In the genomic region with DNA sequence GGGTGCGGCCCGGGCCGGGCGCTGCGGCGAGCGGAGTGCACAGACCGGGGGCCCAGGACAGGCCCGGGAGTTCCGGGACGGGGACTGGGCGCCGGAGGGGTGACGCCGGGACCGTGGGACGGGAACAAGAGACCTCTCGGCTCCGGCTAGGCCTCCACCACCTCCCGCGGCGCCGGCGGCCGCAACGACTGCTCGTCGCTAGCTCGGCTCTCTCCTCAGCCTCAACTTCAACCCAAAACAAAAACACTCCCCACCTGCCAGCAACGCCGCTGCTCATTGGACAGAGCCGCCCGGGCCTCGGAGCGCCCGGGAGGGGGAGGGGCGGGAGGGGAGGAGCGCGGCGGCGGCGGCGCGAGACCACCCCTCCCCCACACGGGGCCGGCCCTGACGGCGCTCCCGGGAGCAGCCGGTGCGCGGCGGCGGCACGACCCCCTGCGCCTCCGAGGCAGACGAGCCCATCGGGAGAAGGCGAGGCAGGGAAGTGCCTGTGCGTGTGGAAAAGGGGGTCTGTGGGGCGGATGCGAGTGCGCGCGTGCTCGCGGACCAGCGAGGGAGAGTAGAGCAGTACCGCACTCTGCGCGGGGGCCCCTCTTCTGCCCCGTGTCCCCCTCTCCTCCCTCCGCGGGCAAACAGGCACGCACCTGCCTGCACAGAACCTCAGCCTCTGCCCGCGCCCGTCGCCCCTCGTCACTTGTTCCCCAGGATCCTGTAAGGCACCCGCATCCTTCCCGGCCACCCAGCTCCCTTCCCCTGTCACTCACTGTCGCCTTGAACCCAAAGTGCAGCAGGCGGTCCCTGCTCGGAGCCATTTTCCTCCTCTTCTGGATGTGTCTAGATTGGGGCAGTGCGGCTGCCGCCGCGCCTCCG, we compare ENCODE assay signal across 8 cellular contexts. TPM values are rescaled to one million over a fixed set of nuclear protein-coding genes. Genes with fewer than 3 reads are reported as not detected.
DNase-seq lines count a peak whose midpoint lies in the region; ATAC-seq and TF ChIP-seq lines count a peak whose summit lies in the region.

A gene with protein sequence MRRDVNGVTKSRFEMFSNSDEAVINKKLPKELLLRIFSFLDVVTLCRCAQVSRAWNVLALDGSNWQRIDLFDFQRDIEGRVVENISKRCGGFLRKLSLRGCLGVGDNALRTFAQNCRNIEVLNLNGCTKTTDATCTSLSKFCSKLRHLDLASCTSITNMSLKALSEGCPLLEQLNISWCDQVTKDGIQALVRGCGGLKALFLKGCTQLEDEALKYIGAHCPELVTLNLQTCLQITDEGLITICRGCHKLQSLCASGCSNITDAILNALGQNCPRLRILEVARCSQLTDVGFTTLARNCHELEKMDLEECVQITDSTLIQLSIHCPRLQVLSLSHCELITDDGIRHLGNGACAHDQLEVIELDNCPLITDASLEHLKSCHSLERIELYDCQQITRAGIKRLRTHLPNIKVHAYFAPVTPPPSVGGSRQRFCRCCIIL (minus strand): TSS at position 215 of the 867 bp plus-strand sequence. CDS start 224 bp downstream, outside the sequence.

- H3K9me2 ChIP-seq in DOHH2 (replicated peaks; ENCODE audit: control insufficient read depth, low read length) (no peaks in the 10 kb centered on the region), Loucy (replicated peaks; ENCODE audit: low read depth, low read length) (no peaks in the 10 kb centered on the region)

- H3K4me3 Mint-ChIP-seq in natural killer cell treated with Interleukin-12 subunit alpha and Interleukin-12 subunit beta and Interleukin-15 and Interleukin-18, amount 100 ng/mL, for 72 hours, result peak within 1 kb of the TSS; percentile 98

- H3K4me1 Mint-ChIP-seq in natural killer cell treated with Interleukin-12 subunit alpha and Interleukin-12 subunit beta and Interleukin-15 and Interleukin-18, amount 100 ng/mL, for 72 hours (ENCODE audit: low read depth in 2 of 2), result peaks cover 30 to 42% of the 10 kb centered on the region in 2 donors

- peak within 1 kb of the TSS; percentile 72 for H3K4me2 ChIP-seq in DOHH2 (ENCODE audit: low read length)
- H3K4me2 ChIP-seq in Loucy (ENCODE audit: low read depth, low read length, poor library complexity, severe bottlenecking), result peak within 1 kb of the TSS; percentile 90

- peak; percentile 86 to 90 for ATAC-seq in natural killer cell treated with Interleukin-12 subunit alpha and Interleukin-12 subunit beta and Interleukin-15 and Interleukin-18, amount 100 ng/mL, for 72 hours

- peak within 1 kb of the TSS; percentile 71 for H3K9ac ChIP-seq in Loucy (ENCODE audit: low read depth, low read length, poor library complexity, severe bottlenecking)

- peaks cover 6% of the 10 kb centered on the region; the same call in 1 of the 2 replicates for H3K36me3 ChIP-seq in DOHH2 (ENCODE audit: control insufficient read depth, low read length)
- peaks cover 9% of the 10 kb centered on the region; the same call in 1 of the 2 replicates for H3K36me3 ChIP-seq in Loucy (ENCODE audit: insufficient read depth, low read length)

- H3K79me2 ChIP-seq in DOHH2 (ENCODE audit: control insufficient read depth, low read length) (peaks cover 25% of the 10 kb centered on the region), Loucy (ENCODE audit: insufficient read depth, low read length) (peaks cover 26% of the 10 kb centered on the region)

- DNase-seq in GOT3 (lab: John Stamatoyannopoulos, UW) (peak; percentile 60), SHP77 (lab: John Stamatoyannopoulos, UW) (peak; percentile 62 to 89), fibroblast of pulmonary artery (ENCODE audit: low read depth) (peak; percentile 89)
- peak; percentile 88 for DNase-seq in activated T-helper 9 cell treated with anti-CD3 and anti-CD28 coated beads, Interleukin-2, amount 50 U/mL, for 16 hours (ENCODE audit: low read depth)
- peak; percentile 92 for DNase-seq in natural killer cell treated with Interleukin-12 subunit alpha and Interleukin-12 subunit beta and Interleukin-15 and Interleukin-18, amount 100 ng/mL, for 72 hours (ENCODE audit: low spot score)
- peak; percentile 84 to 93 (median 91) for DNase-seq in stimulated activated naive CD4-positive, alpha-beta T cell (lab: John Stamatoyannopoulos, UW)

- TF ChIP-seq CTCF in DOHH2 (IDR thresholded peaks at IDR 0.05; ENCODE audit: low read depth, low read length, poor library complexity, severe bottlenecking) (no peak), Loucy (conservative IDR thresholded peaks at IDR 0.05; ENCODE audit: low read length) (no peak), fibroblast of pulmonary artery (IDR thresholded peaks at IDR 0.05; ENCODE audit: low read length, missing control alignments) (no peak)

- peak within 1 kb of the TSS; percentile 49 for H3K27ac ChIP-seq in DOHH2 (ENCODE audit: low read depth, low read length)

- H3K27me3 Mint-ChIP-seq in natural killer cell treated with Interleukin-12 subunit alpha and Interleukin-12 subunit beta and Interleukin-15 and Interleukin-18, amount 100 ng/mL, for 72 hours, result no peaks in the 10 kb centered on the region

- no peaks in the 10 kb centered on the region; the same call in 1 of the 2 replicates for H4K20me1 ChIP-seq in DOHH2 (ENCODE audit: control insufficient read depth, insufficient read depth, low read depth, low read length)
- H4K20me1 ChIP-seq in Loucy (ENCODE audit: insufficient read depth, low read length, poor library complexity, severe bottlenecking), result peaks cover 21% of the 10 kb centered on the region

- H3K27me3 ChIP-seq in DOHH2 (ENCODE audit: control insufficient read depth, low read length) (no peaks in the 10 kb centered on the region), Loucy (ENCODE audit: insufficient read depth, low read length, poor library complexity, severe bottlenecking) (no peaks in the 10 kb centered on the region)

- H3K4me3 ChIP-seq in DOHH2 (ENCODE audit: low read length) (peak within 1 kb of the TSS; percentile 97), Loucy (ENCODE audit: low read length, poor library complexity, severe bottlenecking) (peak within 1 kb of the TSS; percentile 90), fibroblast of pulmonary artery (replicated peaks; ENCODE audit: low read depth, low read length) (peak within 1 kb of the TSS; percentile 87)

- H3K4me1 ChIP-seq in DOHH2 (ENCODE audit: control insufficient read depth, low read length), result peaks cover 15% of the 10 kb centered on the region
- H3K4me1 ChIP-seq in Loucy (ENCODE audit: insufficient read depth, low read length, poor library complexity, severe bottlenecking), result peaks cover 24% of the 10 kb centered on the region

- peaks cover 35% of the 10 kb centered on the region for H3F3A ChIP-seq in DOHH2 (ENCODE audit: control insufficient read depth, insufficient read depth)
- no peaks in the 10 kb centered on the region for H3F3A ChIP-seq in Loucy (ENCODE audit: low read depth)

- H3K9me3 Mint-ChIP-seq in natural killer cell treated with Interleukin-12 subunit alpha and Interleukin-12 subunit beta and Interleukin-15 and Interleukin-18, amount 100 ng/mL, for 72 hours, result no peaks in the 10 kb centered on the region

- no peaks in the 10 kb centered on the region for H3K36me3 Mint-ChIP-seq in natural killer cell treated with Interleukin-12 subunit alpha and Interleukin-12 subunit beta and Interleukin-15 and Interleukin-18, amount 100 ng/mL, for 72 hours

- peak within 1 kb of the TSS; percentile 100 for H2AFZ ChIP-seq in Loucy (ENCODE audit: low read length)

- peak within 1 kb of the TSS; percentile 76 to 93 for H3K27ac Mint-ChIP-seq in natural killer cell treated with Interleukin-12 subunit alpha and Interleukin-12 subunit beta and Interleukin-15 and Interleukin-18, amount 100 ng/mL, for 72 hours

- no peaks in the 10 kb centered on the region for H3K9me3 ChIP-seq in DOHH2 (ENCODE audit: control insufficient read depth, insufficient read depth, low read length)
- no peaks in the 10 kb centered on the region for H3K9me3 ChIP-seq in Loucy (ENCODE audit: insufficient read depth, low read depth, low read length)

RNA-seq across cellular contexts. Expression of the gene that starts here (rescaled TPM):
- total RNA-seq in natural killer cell treated with Interleukin-12 subunit alpha and Interleukin-12 subunit beta and Interleukin-15 and Interleukin-18, amount 100 ng/mL, for 72 hours, result 10 to 100 TPM; 14.4 to 18.3 TPM

Comparison
In these comparisons a context has a peak if more than half of its experiments do, and no peak if none do; other contexts are left out.
1. Peak in every context shown above with its lines: DNase-seq, ATAC-seq, H3K4me3 ChIP-seq and H3K27ac ChIP-seq.